In genomic region chrX:71563921-71564320, GRCh38 we compare ENCODE assay signal across 23 cellular contexts. TPM values are rescaled to one million over a fixed set of nuclear protein-coding genes. Genes with fewer than 3 reads are reported as not detected.
DNase-seq lines count a peak whose midpoint lies in the region; ATAC-seq, FAIRE-seq and TF ChIP-seq lines count a peak whose summit lies in the region.
"Had no signal": no experiment of that assay in that cellular context is flagged by ENCODE, and none has a peak within 500 bp of the region (broad histone marks: within the 10 kb centered on the region; RNA-seq: fewer than 3 reads in every experiment).

No MANE protein-coding gene starts in this region.

- H3K4me2 ChIP-seq in HepG2 (ENCODE audit: low read depth, low read length) (no peak overlapping the region), MM.1S (ENCODE audit: low read depth, low read length) (no peak overlapping the region)

- DNase-seq in HepG2 (ENCODE audit: low spot score) (no peak), right lobe of liver (no peak), MM.1S (no peak), NCI-H2081 (lab: John Stamatoyannopoulos, UW) (no peak), NCI-H69 (lab: John Stamatoyannopoulos, UW) (no peak)
- no peak for DNase-seq in central memory CD8-positive, alpha-beta T cell (ENCODE audit: low spot score in 2 of 2)
- no peak for DNase-seq in stimulated activated effector memory CD8-positive, alpha-beta T cell treated with anti-CD3 and anti-CD28 coated beads, Interleukin-12 subunit alpha, Interleukin-12 subunit beta, amount 100 ng/mL, for 72 hours (ENCODE audit: low spot score in 2 of 2)
- no peak for DNase-seq in activated CD4-positive, alpha-beta T cell treated with anti-CD3 and anti-CD28 coated beads, Interleukin-2, amount 10 ng/mL, durations not matched to agents 24 days and 14 days
- DNase-seq: Caco-2; DMS53; HFFc6; Karpas-422; NCI-H1417; NCI-H187 treated with DMSO at 0.1 percent for 48 hours; NCI-H2171; NCI-H446; NK-92 treated with Interleukin-12 subunit alpha and Interleukin-12 subunit beta, amount 100 ng/mL, for 24 hours; SW 1271 had no signal

- H3K4me3 ChIP-seq in HepG2 (replicated peaks in 1 of 3; ENCODE audit: insufficient read depth in 1 of 3, low read depth in 2 of 3, low read length in 3 of 3) (no peak overlapping the region), right lobe of liver (no peak overlapping the region), MM.1S (ENCODE audit: low read length) (no peak overlapping the region)
- H3K4me3 ChIP-seq: SJSA1 had no signal

- H3K79me2 ChIP-seq in HepG2 (ENCODE audit: insufficient read depth, low read length) (no peaks in the 10 kb centered on the region), MM.1S (ENCODE audit: low read length) (peaks cover 41% of the 10 kb centered on the region)

- FAIRE-seq in HepG2 (lab: Jason Lieb, UNC), result peak; percentile 53
- FAIRE-seq: GM18507, H1 had no signal

- TF ChIP-seq EP300 in HepG2 (IDR thresholded peaks at IDR 0.05; ENCODE audit: low read depth in 2 of 2, low read length in 2 of 2) (no peak), HepG2 (CRISPR knock-in tag; IDR thresholded peaks at IDR 0.05; ENCODE audit: borderline replicate concordance) (no peak)

- CTCF ChIA-PET in HepG2 (lab: Yijun Ruan, JAX; ENCODE audit: low intra/inter-chr PET ratio, low total read pairs), result interaction anchor here (0.9 kb wide), 1 partner anchor 89 kb away, joined by 3 read pairs; no protein-coding TSS in a partner anchor

- TF ChIP-seq CTCF in HepG2 (CRISPR knock-in tag; IDR thresholded peaks at IDR 0.05) (no peak), right lobe of liver (IDR thresholded peaks at IDR 0.05) (peak in 2 of 4 donors; percentile 13 to 20), MM.1S (IDR thresholded peaks at IDR 0.05; ENCODE audit: low read length) (peak; percentile 22; the same call in 1 of the 2 replicates)

- intact Hi-C loops in HepG2 (cut with micrococcal nuclease; ENCODE audit: unreplicated experiment), result no loop called here
- intact Hi-C loops in right lobe of liver (cut with DNase I), result no loop called here
- intact Hi-C loops in activated CD4-positive, alpha-beta T cell treated with anti-CD3 and anti-CD28 coated beads, Interleukin-2, amount 10 ng/mL, durations not matched to agents 24 days and 14 days (cut with micrococcal nuclease), result loop anchor here (5.0 kb wide), 1 partner anchor 88 kb away; no protein-coding TSS in a partner anchor

- no peak overlapping the region for H3K9ac ChIP-seq in HepG2 (ENCODE audit: insufficient read depth, low read depth, low read length)
- no peak overlapping the region for H3K9ac ChIP-seq in MM.1S (ENCODE audit: low read length)

- H3K4me3 Mint-ChIP-seq in central memory CD8-positive, alpha-beta T cell, result no peak overlapping the region
- no peak overlapping the region for H3K4me3 Mint-ChIP-seq in stimulated activated effector memory CD8-positive, alpha-beta T cell treated with anti-CD3 and anti-CD28 coated beads, Interleukin-12 subunit alpha, Interleukin-12 subunit beta, amount 100 ng/mL, for 72 hours
- no peak overlapping the region for H3K4me3 Mint-ChIP-seq in activated CD4-positive, alpha-beta T cell treated with anti-CD3 and anti-CD28 coated beads, Interleukin-2, amount 10 ng/mL, durations not matched to agents 24 days and 14 days
- H3K4me3 Mint-ChIP-seq: CD14-positive monocyte, HFFc6 had no signal

- H3K36me3 ChIP-seq in HepG2 (replicated peaks in 1 of 2; ENCODE audit: control insufficient read depth in 1 of 2, insufficient read depth in 2 of 2, low read length in 2 of 2) (peaks cover 4 to 66% of the 10 kb centered on the region in 2 experiments; a peak in 4 of 5 replicates), right lobe of liver (peaks cover 0 to 98% (median 40%) of the 10 kb centered on the region in 4 donors), MM.1S (replicated peaks; ENCODE audit: insufficient read depth, low read length) (peaks cover 24% of the 10 kb centered on the region)

- TF ChIP-seq POLR2A in HepG2 (IDR thresholded peaks at IDR 0.05; ENCODE audit: insufficient read depth in 1 of 2, low read depth in 2 of 2, low read length in 2 of 2) (no peak), right lobe of liver (IDR thresholded peaks at IDR 0.05) (no peak)

- H3K9me3 ChIP-seq in HepG2 (ENCODE audit: low read length) (no peaks in the 10 kb centered on the region), right lobe of liver (no peaks in the 10 kb centered on the region), MM.1S (replicated peaks; ENCODE audit: insufficient read depth, low read length) (no peaks in the 10 kb centered on the region)
- H3K9me3 ChIP-seq: Caco-2, SJSA1 had no signal

- peaks cover 87% of the 10 kb centered on the region for H3K36me3 Mint-ChIP-seq in central memory CD8-positive, alpha-beta T cell (ENCODE audit: insufficient read depth)
- H3K36me3 Mint-ChIP-seq in stimulated activated effector memory CD8-positive, alpha-beta T cell treated with anti-CD3 and anti-CD28 coated beads, Interleukin-12 subunit alpha, Interleukin-12 subunit beta, amount 100 ng/mL, for 72 hours, result peaks cover 100% of the 10 kb centered on the region
- H3K36me3 Mint-ChIP-seq in activated CD4-positive, alpha-beta T cell treated with anti-CD3 and anti-CD28 coated beads, Interleukin-2, amount 10 ng/mL, durations not matched to agents 24 days and 14 days (ENCODE audit: low read depth), result peaks cover 64% of the 10 kb centered on the region

- no peaks in the 10 kb centered on the region for H3K9me3 Mint-ChIP-seq in central memory CD8-positive, alpha-beta T cell
- H3K9me3 Mint-ChIP-seq in stimulated activated effector memory CD8-positive, alpha-beta T cell treated with anti-CD3 and anti-CD28 coated beads, Interleukin-12 subunit alpha, Interleukin-12 subunit beta, amount 100 ng/mL, for 72 hours, result no peaks in the 10 kb centered on the region
- H3K9me3 Mint-ChIP-seq in activated CD4-positive, alpha-beta T cell treated with anti-CD3 and anti-CD28 coated beads, Interleukin-2, amount 10 ng/mL, durations not matched to agents 24 days and 14 days, result no peaks in the 10 kb centered on the region
- H3K9me3 Mint-ChIP-seq: CD14-positive monocyte, HFFc6 had no signal

- H2AFZ ChIP-seq in HepG2 (ENCODE audit: low read length) (no peak overlapping the region), MM.1S (ENCODE audit: low read length) (no peak overlapping the region)

- peaks cover 6% of the 10 kb centered on the region; the same call in 1 of the 2 replicates for H3F3A ChIP-seq in MM.1S (ENCODE audit: insufficient read depth, low read length)

- TF ChIP-seq RAD21 in HepG2 (CRISPR knock-in tag; IDR thresholded peaks at IDR 0.05), result no peak

- H3K27me3 ChIP-seq in HepG2 (ENCODE audit: control insufficient read depth in 1 of 2, insufficient read depth in 2 of 2, low read length in 2 of 2) (no peaks in the 10 kb centered on the region), right lobe of liver (no peaks in the 10 kb centered on the region), MM.1S (replicated peaks; ENCODE audit: insufficient read depth, low read length) (no peaks in the 10 kb centered on the region)
- H3K27me3 ChIP-seq: SJSA1 had no signal

- no peaks in the 10 kb centered on the region for H4K20me1 ChIP-seq in HepG2 (ENCODE audit: insufficient read depth, low read length)
- no peaks in the 10 kb centered on the region for H4K20me1 ChIP-seq in MM.1S (ENCODE audit: insufficient read depth, low read length)

- in situ Hi-C loops in HepG2 (cut with HindIII; ENCODE audit: extremely low pct_ligation_motif_present, low pct_unique_long_range_greater_than_20kb), result no loop called here

- WGBS in HepG2 (ENCODE audit: low lambda C conversion rate), result 90% methylated on average over 1 of the region's 1 CpG
- WGBS in right lobe of liver (ENCODE audit: insufficient coverage, low coverage, low lambda C conversion rate, missing lambda C conversion rate), result 48% methylated on average over 1 of the region's 1 CpG

- ATAC-seq in HepG2, result no peak
- ATAC-seq in right lobe of liver, result no peak
- no peak for ATAC-seq in central memory CD8-positive, alpha-beta T cell (replicated peaks; ENCODE audit: extremely low read depth, poor library complexity, severe bottlenecking)
- ATAC-seq in stimulated activated effector memory CD8-positive, alpha-beta T cell treated with anti-CD3 and anti-CD28 coated beads, Interleukin-12 subunit alpha, Interleukin-12 subunit beta, amount 100 ng/mL, for 72 hours, result no peak

- no TSS peak for BruUV-seq in HepG2 (replicated peaks; lab: Mats Ljungman, UMichigan)

- no peaks in the 10 kb centered on the region for H3K27me3 Mint-ChIP-seq in central memory CD8-positive, alpha-beta T cell
- no peaks in the 10 kb centered on the region for H3K27me3 Mint-ChIP-seq in activated CD4-positive, alpha-beta T cell treated with anti-CD3 and anti-CD28 coated beads, Interleukin-2, amount 10 ng/mL, durations not matched to agents 24 days and 14 days

- no peak overlapping the region for H3K27ac ChIP-seq in HepG2 (ENCODE audit: extremely low read length, insufficient read depth, low read length)
- H3K27ac ChIP-seq in right lobe of liver, result no peak overlapping the region
- H3K27ac ChIP-seq in MM.1S (ENCODE audit: low read length), result no peak overlapping the region
- H3K27ac ChIP-seq: SJSA1 had no signal

- POLR2A ChIA-PET in HepG2 (lab: Yijun Ruan, JAX), result no interaction called here

- H3K4me1 Mint-ChIP-seq in central memory CD8-positive, alpha-beta T cell, result peaks cover 13% of the 10 kb centered on the region
- peaks cover 10% of the 10 kb centered on the region for H3K4me1 Mint-ChIP-seq in stimulated activated effector memory CD8-positive, alpha-beta T cell treated with anti-CD3 and anti-CD28 coated beads, Interleukin-12 subunit alpha, Interleukin-12 subunit beta, amount 100 ng/mL, for 72 hours
- H3K4me1 Mint-ChIP-seq in activated CD4-positive, alpha-beta T cell treated with anti-CD3 and anti-CD28 coated beads, Interleukin-2, amount 10 ng/mL, durations not matched to agents 24 days and 14 days, result peaks cover 2% of the 10 kb centered on the region
- H3K4me1 Mint-ChIP-seq: CD14-positive monocyte had no signal

- H3K4me1 ChIP-seq in HepG2 (ENCODE audit: insufficient read depth, low read length), result no peaks in the 10 kb centered on the region; the same call in 1 of the 2 replicates
- H3K4me1 ChIP-seq in right lobe of liver, result no peaks in the 10 kb centered on the region
- no peaks in the 10 kb centered on the region for H3K4me1 ChIP-seq in MM.1S (ENCODE audit: low read length)
- H3K4me1 ChIP-seq: Caco-2 had no signal

- peak overlapping the region; percentile 6 for H3K27ac Mint-ChIP-seq in central memory CD8-positive, alpha-beta T cell (ENCODE audit: low read depth)
- H3K27ac Mint-ChIP-seq in stimulated activated effector memory CD8-positive, alpha-beta T cell treated with anti-CD3 and anti-CD28 coated beads, Interleukin-12 subunit alpha, Interleukin-12 subunit beta, amount 100 ng/mL, for 72 hours, result peak overlapping the region; percentile 52
- no peak overlapping the region for H3K27ac Mint-ChIP-seq in activated CD4-positive, alpha-beta T cell treated with anti-CD3 and anti-CD28 coated beads, Interleukin-2, amount 10 ng/mL, durations not matched to agents 24 days and 14 days
- H3K27ac Mint-ChIP-seq: HFFc6 had no signal

- H3K9me2 ChIP-seq in MM.1S (replicated peaks; ENCODE audit: insufficient read depth, low read length), result no peaks in the 10 kb centered on the region

RNA-seq across cellular contexts. Expression of gene GCNA, which starts 14.3 kb away (rescaled TPM):
- total RNA-seq in HepG2 (2016; rRNA removed; fragmentation: Illumina TruSeq; extraction: Trizol) (0.17 and 0.66 TPM in 2 replicates), right lobe of liver (1 to 10 TPM in 3 of 6 experiments, under 1 TPM in 3; 0.37 to 1.7 (median 0.95) TPM)
- total RNA-seq in HepG2 (2016; cell fraction: cytosol; rRNA removed; fragmentation: Illumina TruSeq; extraction: Trizol; ENCODE audit: low read depth), result 0.35 and 0.51 TPM in 2 replicates
- 0.27 and 0.32 TPM in 2 replicates for total RNA-seq in HepG2 (2016; cell fraction: insoluble cytoplasmic fraction; rRNA removed; fragmentation: Illumina TruSeq; extraction: Trizol)
- total RNA-seq in HepG2 (2016; cell fraction: membrane; rRNA removed; fragmentation: Illumina TruSeq; extraction: Trizol), result 0.38 and 0.43 TPM in 2 replicates
- 0.62 and 0.69 TPM in 2 replicates for total RNA-seq in HepG2 (2016; cell fraction: nucleus; rRNA removed; fragmentation: Illumina TruSeq; extraction: Trizol)
- polyA plus RNA-seq in HepG2 (2011; rRNA removed), result 0.38 and 0.44 TPM in 2 replicates
- polyA plus RNA-seq in HepG2 (2011; cell fraction: cytosol; rRNA removed), result 0.09 and 0.12 TPM in 2 replicates
- polyA plus RNA-seq in HepG2 (2011; cell fraction: nucleus; rRNA removed), result 1.7 and 2.0 TPM in 2 replicates
- polyA plus RNA-seq in HepG2 (2012), result 0.27 and 0.55 TPM in 2 replicates
- 0.05 and 0.11 TPM in 2 replicates for polyA plus RNA-seq in HepG2 (2016; cell fraction: cytosol; fragmentation: Illumina TruSeq; extraction: Trizol; ENCODE audit: low read depth)
- 0.17 and 0.27 TPM in 2 replicates for polyA plus RNA-seq in HepG2 (2016; cell fraction: insoluble cytoplasmic fraction; fragmentation: Illumina TruSeq; extraction: Trizol; ENCODE audit: low read depth)
- 0.17 and 0.20 TPM in 2 replicates for polyA plus RNA-seq in HepG2 (2016; cell fraction: membrane; fragmentation: Illumina TruSeq; extraction: Trizol; ENCODE audit: low read depth)
- polyA plus RNA-seq in HepG2 (2016; cell fraction: nucleus; fragmentation: Illumina TruSeq; extraction: Trizol; ENCODE audit: insufficient read depth, low read depth), result 1.8 and 2.4 TPM in 2 replicates
- 0.48 and 0.96 TPM in 2 replicates for polyA minus RNA-seq in HepG2 (2011; rRNA and poly(A)+ RNA removed; ENCODE audit: low replicate concordance)
- polyA minus RNA-seq in HepG2 (2011; cell fraction: cytosol; rRNA and poly(A)+ RNA removed), result not detected in 2 replicates
- 0.77 and 1.1 TPM in 2 replicates for polyA minus RNA-seq in HepG2 (2011; cell fraction: nucleus; rRNA and poly(A)+ RNA removed)
- 3.3 and 4.5 TPM in 2 replicates for total RNA-seq in activated CD4-positive, alpha-beta T cell treated with anti-CD3 and anti-CD28 coated beads, Interleukin-2, amount 10 ng/mL, durations not matched to agents 24 days and 14 days

RNA-seq across cellular contexts. Expression of gene OGT, which starts 31.0 kb away (rescaled TPM):
- total RNA-seq in HepG2 (2016; rRNA removed; fragmentation: Illumina TruSeq; extraction: Trizol), result 52.5 and 71.7 TPM in 2 replicates
- total RNA-seq in HepG2 (2016; cell fraction: cytosol; rRNA removed; fragmentation: Illumina TruSeq; extraction: Trizol; ENCODE audit: low read depth), result 4.9 and 5.6 TPM in 2 replicates
- total RNA-seq in HepG2 (2016; cell fraction: insoluble cytoplasmic fraction; rRNA removed; fragmentation: Illumina TruSeq; extraction: Trizol), result 52.7 and 70.9 TPM in 2 replicates
- 11.5 and 13.1 TPM in 2 replicates for total RNA-seq in HepG2 (2016; cell fraction: membrane; rRNA removed; fragmentation: Illumina TruSeq; extraction: Trizol)
- 170 and 179 TPM in 2 replicates for total RNA-seq in HepG2 (2016; cell fraction: nucleus; rRNA removed; fragmentation: Illumina TruSeq; extraction: Trizol)
- polyA plus RNA-seq in HepG2 (2011; rRNA removed), result 463 and 485 TPM in 2 replicates
- 37.5 and 43.0 TPM in 2 replicates for polyA plus RNA-seq in HepG2 (2011; cell fraction: cytosol; rRNA removed)
- polyA plus RNA-seq in HepG2 (2011; cell fraction: nucleus; rRNA removed), result 2,493 and 2,606 TPM in 2 replicates
- polyA plus RNA-seq in HepG2 (2012), result 113 and 128 TPM in 2 replicates
- 0.86 and 0.88 TPM in 2 replicates for polyA plus RNA-seq in HepG2 (2016; cell fraction: cytosol; fragmentation: Illumina TruSeq; extraction: Trizol; ENCODE audit: low read depth)
- polyA plus RNA-seq in HepG2 (2016; cell fraction: insoluble cytoplasmic fraction; fragmentation: Illumina TruSeq; extraction: Trizol; ENCODE audit: low read depth), result 22.9 and 23.0 TPM in 2 replicates
- 3.1 and 3.9 TPM in 2 replicates for polyA plus RNA-seq in HepG2 (2016; cell fraction: membrane; fragmentation: Illumina TruSeq; extraction: Trizol; ENCODE audit: low read depth)
- polyA plus RNA-seq in HepG2 (2016; cell fraction: nucleus; fragmentation: Illumina TruSeq; extraction: Trizol; ENCODE audit: insufficient read depth, low read depth), result 356 and 366 TPM in 2 replicates
- polyA minus RNA-seq in HepG2 (2011; rRNA and poly(A)+ RNA removed; ENCODE audit: low replicate concordance), result 281 and 760 TPM in 2 replicates
- 35.7 and 38.7 TPM in 2 replicates for polyA minus RNA-seq in HepG2 (2011; cell fraction: cytosol; rRNA and poly(A)+ RNA removed)
- polyA minus RNA-seq in HepG2 (2011; cell fraction: nucleus; rRNA and poly(A)+ RNA removed), result 961 and 1,068 TPM in 2 replicates
- total RNA-seq in right lobe of liver, result 10 to 100 TPM; 35.5 to 67.0 (median 44.5) TPM
- 284 and 301 TPM in 2 replicates for total RNA-seq in activated CD4-positive, alpha-beta T cell treated with anti-CD3 and anti-CD28 coated beads, Interleukin-2, amount 10 ng/mL, durations not matched to agents 24 days and 14 days

RNA-seq across cellular contexts. Expression of gene CXCR3, which starts 54.4 kb away (rescaled TPM):
- total RNA-seq in HepG2 (2016; rRNA removed; fragmentation: Illumina TruSeq; extraction: Trizol), result 0.17 and 0.18 TPM in 2 replicates
- 0.18 and 0.20 TPM in 2 replicates for total RNA-seq in HepG2 (2016; cell fraction: cytosol; rRNA removed; fragmentation: Illumina TruSeq; extraction: Trizol; ENCODE audit: low read depth)
- 0.13 TPM in 1 of 2 replicates, not detected in the other for total RNA-seq in HepG2 (2016; cell fraction: insoluble cytoplasmic fraction; rRNA removed; fragmentation: Illumina TruSeq; extraction: Trizol)
- total RNA-seq in HepG2 (2016; cell fraction: membrane; rRNA removed; fragmentation: Illumina TruSeq; extraction: Trizol), result 0.10 and 0.15 TPM in 2 replicates
- total RNA-seq in HepG2 (2016; cell fraction: nucleus; rRNA removed; fragmentation: Illumina TruSeq; extraction: Trizol), result 0.22 and 0.37 TPM in 2 replicates
- not detected in 2 replicates for polyA plus RNA-seq in HepG2 (2011; rRNA removed)
- polyA plus RNA-seq in HepG2 (2011; cell fraction: cytosol; rRNA removed), result not detected in 2 replicates
- 0.07 TPM in 1 of 2 replicates, not detected in the other for polyA plus RNA-seq in HepG2 (2011; cell fraction: nucleus; rRNA removed)
- not detected in 2 replicates for polyA plus RNA-seq in HepG2 (2012)
- 0.08 and 0.09 TPM in 2 replicates for polyA plus RNA-seq in HepG2 (2016; cell fraction: cytosol; fragmentation: Illumina TruSeq; extraction: Trizol; ENCODE audit: low read depth)
- polyA plus RNA-seq in HepG2 (2016; cell fraction: insoluble cytoplasmic fraction; fragmentation: Illumina TruSeq; extraction: Trizol; ENCODE audit: low read depth), result 0.32 TPM in 1 of 2 replicates, not detected in the other
- polyA plus RNA-seq in HepG2 (2016; cell fraction: membrane; fragmentation: Illumina TruSeq; extraction: Trizol; ENCODE audit: low read depth), result 0.15 and 0.27 TPM in 2 replicates
- polyA plus RNA-seq in HepG2 (2016; cell fraction: nucleus; fragmentation: Illumina TruSeq; extraction: Trizol; ENCODE audit: insufficient read depth, low read depth), result 0.28 and 0.29 TPM in 2 replicates
- 0.30 TPM in 1 of 2 replicates, not detected in the other for polyA minus RNA-seq in HepG2 (2011; rRNA and poly(A)+ RNA removed; ENCODE audit: low replicate concordance)
- polyA minus RNA-seq in HepG2 (2011; cell fraction: cytosol; rRNA and poly(A)+ RNA removed), result not detected in 2 replicates
- not detected in 2 replicates for polyA minus RNA-seq in HepG2 (2011; cell fraction: nucleus; rRNA and poly(A)+ RNA removed)
- under 1 TPM in 1 of 6 experiments, not detected in 5; 0.13 TPM for total RNA-seq in right lobe of liver
- total RNA-seq in activated CD4-positive, alpha-beta T cell treated with anti-CD3 and anti-CD28 coated beads, Interleukin-2, amount 10 ng/mL, durations not matched to agents 24 days and 14 days, result 34.5 and 35.2 TPM in 2 replicates
- total RNA-seq: A673, Caco-2, H1, HFFc6, SJSA1 had no signal
- polyA plus RNA-seq: H1 had no signal

Comparison
In these comparisons a context has a peak if more than half of its experiments do, and no peak if none do; other contexts are left out.
1. RNA of gene CXCR3, which starts 54.4 kb away (total RNA-seq): 34.5 to 35.2 TPM in activated CD4-positive, alpha-beta T cell treated with anti-CD3 and anti-CD28 coated beads, Interleukin-2, amount 10 ng/mL, durations not matched to agents 24 days and 14 days; 0.10 to 0.37 TPM in HepG2 and 0.13 TPM in right lobe of liver; every median in the first group is over 10 times any median in the second.